21 cellular contexts compared by ENCODE assay signal in the genomic region with DNA sequence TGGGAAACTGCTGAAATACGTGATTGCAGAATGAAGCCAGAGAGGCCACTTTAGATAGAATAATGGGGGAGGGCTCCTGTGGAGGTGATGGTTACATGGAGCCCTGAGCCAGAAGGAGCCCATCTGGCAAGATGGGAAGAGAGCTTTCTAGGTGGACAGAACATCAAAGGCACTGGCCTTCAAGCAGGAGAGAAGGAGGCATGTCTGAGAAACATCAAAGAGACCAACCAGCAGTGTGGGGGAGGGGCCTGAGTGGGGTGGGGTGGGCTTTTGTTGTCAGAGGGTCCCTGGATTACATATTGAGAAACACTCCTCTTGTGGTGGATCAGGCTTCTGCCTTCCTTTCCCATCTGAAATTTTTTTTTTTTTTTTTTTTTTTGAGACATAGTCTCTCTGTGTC. TPM values are rescaled to one million over a fixed set of nuclear protein-coding genes. Genes with fewer than 3 reads are reported as not detected.
DNase-seq lines count a peak whose midpoint lies in the region; ATAC-seq and TF ChIP-seq lines count a peak whose summit lies in the region.
"Had no signal": no experiment of that assay in that cellular context is flagged by ENCODE, and none has a peak within 500 bp of the region (broad histone marks: within the 10 kb centered on the region; RNA-seq: fewer than 3 reads in every experiment).

No MANE protein-coding gene starts in this region.

- no peak for TF ChIP-seq EP300 in gastroesophageal sphincter (IDR thresholded peaks at IDR 0.05)

- no peak for DNase-seq in activated naive CD8-positive, alpha-beta T cell treated with anti-CD3 and anti-CD28 coated beads, Interleukin-2, amount 50 U/mL, for 24 hours
- DNase-seq in neural crest cell (ENCODE audit: low read depth, low spot score) (no peak), type B pancreatic cell (ENCODE audit: extremely low spot score, unreplicated experiment) (no peak), occipital lobe (lab: John Stamatoyannopoulos, UW) (no peak)
- DNase-seq in stimulated activated CD4-positive, alpha-beta T cell treated with anti-CD3 and anti-CD28 coated beads, Interleukin-2, amount 100 ng/mL, for 24 hours: no peak
- DNase-seq: 8988T; C1 segment of cervical spinal cord; CD4-positive, CD25-positive, alpha-beta regulatory T cell; CD8-positive, alpha-beta memory T cell; COR-L47; DMS153; DMS79; GDM1; HCEC 1CT; HFFc6; IMR-90 had no signal

- H3K36me3 ChIP-seq in gastroesophageal sphincter: no peaks in the 10 kb centered on the region

- no peak overlapping the region for H3K27ac ChIP-seq in gastroesophageal sphincter

- WGBS in gastroesophageal sphincter (ENCODE audit: low coverage in 1 of 2), 2 donors: 44 to 80% methylated on average over 1 of the region's 1 CpG

- peaks cover 49% of the 10 kb centered on the region for H3K27me3 Mint-ChIP-seq in activated naive CD8-positive, alpha-beta T cell
- H3K27me3 Mint-ChIP-seq in activated naive CD8-positive, alpha-beta T cell treated with anti-CD3 and anti-CD28 coated beads, Interleukin-2, amount 50 U/mL, for 24 hours: peaks cover 81% of the 10 kb centered on the region
- H3K27me3 Mint-ChIP-seq in brain (peaks cover 57% of the 10 kb centered on the region), neural crest cell (ENCODE audit: low read depth) (peaks cover 88% of the 10 kb centered on the region), type B pancreatic cell (peaks cover 43% of the 10 kb centered on the region)

- TF ChIP-seq POLR2A in gastroesophageal sphincter (IDR thresholded peaks at IDR 0.05): no peak

- TF ChIP-seq CTCF in brain (conservative IDR thresholded peaks at IDR 0.05) (no peak), neural crest cell (conservative IDR thresholded peaks at IDR 0.05) (no peak), type B pancreatic cell (conservative IDR thresholded peaks at IDR 0.05) (no peak), gastroesophageal sphincter (IDR thresholded peaks at IDR 0.05) (no peak)

- H3K27me3 ChIP-seq in gastroesophageal sphincter: peaks cover 92% of the 10 kb centered on the region

- no peak overlapping the region for H3K4me3 ChIP-seq in gastroesophageal sphincter
- H3K4me3 ChIP-seq: GM12878, K562 had no signal

- H3K4me3 Mint-ChIP-seq in activated naive CD8-positive, alpha-beta T cell: peak overlapping the region; percentile 2
- H3K4me3 Mint-ChIP-seq in activated naive CD8-positive, alpha-beta T cell treated with anti-CD3 and anti-CD28 coated beads, Interleukin-2, amount 50 U/mL, for 24 hours: no peak overlapping the region
- H3K4me3 Mint-ChIP-seq in brain (peak overlapping the region in 3 of 5 experiments; percentile 69 to 84 (median 82)), neural crest cell (peak overlapping the region; percentile 78), type B pancreatic cell (peak overlapping the region; percentile 86)

- no peak for ATAC-seq in activated naive CD8-positive, alpha-beta T cell treated with anti-CD3 and anti-CD28 coated beads, Interleukin-2, amount 50 U/mL, for 24 hours
- no peak for ATAC-seq in gastroesophageal sphincter
- ATAC-seq: GM12878, K562 had no signal

- H3K9me3 Mint-ChIP-seq in activated naive CD8-positive, alpha-beta T cell (ENCODE audit: low read depth): no peaks in the 10 kb centered on the region
- H3K9me3 Mint-ChIP-seq in activated naive CD8-positive, alpha-beta T cell treated with anti-CD3 and anti-CD28 coated beads, Interleukin-2, amount 50 U/mL, for 24 hours: no peaks in the 10 kb centered on the region
- H3K9me3 Mint-ChIP-seq in brain: peaks cover 0 to 2% (median 0%) of the 10 kb centered on the region in 5 experiments
- no peaks in the 10 kb centered on the region for H3K9me3 Mint-ChIP-seq in neural crest cell
- H3K9me3 Mint-ChIP-seq in type B pancreatic cell: no peaks in the 10 kb centered on the region
- H3K9me3 Mint-ChIP-seq: HFFc6 had no signal

- H3K4me1 Mint-ChIP-seq in activated naive CD8-positive, alpha-beta T cell (ENCODE audit: low read depth): peaks cover 11% of the 10 kb centered on the region
- peaks cover 8% of the 10 kb centered on the region for H3K4me1 Mint-ChIP-seq in activated naive CD8-positive, alpha-beta T cell treated with anti-CD3 and anti-CD28 coated beads, Interleukin-2, amount 50 U/mL, for 24 hours
- H3K4me1 Mint-ChIP-seq in brain: peaks cover 56% of the 10 kb centered on the region
- H3K4me1 Mint-ChIP-seq in neural crest cell: peaks cover 12% of the 10 kb centered on the region
- peaks cover 20% of the 10 kb centered on the region for H3K4me1 Mint-ChIP-seq in type B pancreatic cell (ENCODE audit: unreplicated experiment)

- no peaks in the 10 kb centered on the region for H3K36me3 Mint-ChIP-seq in activated naive CD8-positive, alpha-beta T cell
- no peaks in the 10 kb centered on the region for H3K36me3 Mint-ChIP-seq in activated naive CD8-positive, alpha-beta T cell treated with anti-CD3 and anti-CD28 coated beads, Interleukin-2, amount 50 U/mL, for 24 hours (ENCODE audit: low read depth)
- H3K36me3 Mint-ChIP-seq in brain: no peaks in the 10 kb centered on the region
- H3K36me3 Mint-ChIP-seq in neural crest cell (ENCODE audit: low read depth): no peaks in the 10 kb centered on the region
- H3K36me3 Mint-ChIP-seq in type B pancreatic cell: peaks cover 13% of the 10 kb centered on the region
- H3K36me3 Mint-ChIP-seq: CD4-positive, CD25-positive, alpha-beta regulatory T cell; CD8-positive, alpha-beta memory T cell had no signal

- H3K9me3 ChIP-seq in gastroesophageal sphincter: no peaks in the 10 kb centered on the region

- no peak overlapping the region for H3K27ac Mint-ChIP-seq in activated naive CD8-positive, alpha-beta T cell
- no peak overlapping the region for H3K27ac Mint-ChIP-seq in activated naive CD8-positive, alpha-beta T cell treated with anti-CD3 and anti-CD28 coated beads, Interleukin-2, amount 50 U/mL, for 24 hours
- H3K27ac Mint-ChIP-seq in brain (peak overlapping the region in 4 of 5 experiments; percentile 25 to 70 (median 38)), neural crest cell (ENCODE audit: unreplicated experiment) (no peak overlapping the region), type B pancreatic cell (no peak overlapping the region)
- H3K27ac Mint-ChIP-seq: CD4-positive, CD25-positive, alpha-beta regulatory T cell; CD8-positive, alpha-beta memory T cell; HFFc6 had no signal

- H3K4me1 ChIP-seq in gastroesophageal sphincter: peaks cover 0 to 19% (median 11%) of the 10 kb centered on the region in 3 donors

RNA-seq across cellular contexts. Expression of a gene that starts 1.9 kb away (rescaled TPM):
- 2.1 TPM for polyA plus RNA-seq in brain (ENCODE audit: insufficient read depth, low read depth, low replicate concordance)
- total RNA-seq in neural crest cell: 4.5 and 5.8 TPM in 2 replicates
- 78.8 and 238 TPM in 2 replicates for total RNA-seq in type B pancreatic cell (ENCODE audit: low replicate concordance)
- under 1 TPM in 3 of 4 donors, not detected in 1; 0.35 to 0.46 (median 0.40) TPM for total RNA-seq in gastroesophageal sphincter
- total RNA-seq in occipital lobe: 41.3 TPM
- total RNA-seq: CD4-positive, CD25-positive, alpha-beta regulatory T cell; GM12878 had no signal
- polyA plus RNA-seq: CD8-positive, alpha-beta memory T cell; GM12878 had no signal

Comparison
In these comparisons a context has a peak if more than half of its experiments do, and no peak if none do; other contexts are left out.
1. H3K27ac Mint-ChIP-seq: peak in brain (4 of 5); none in activated naive CD8-positive, alpha-beta T cell (single experiment), activated naive CD8-positive, alpha-beta T cell treated with anti-CD3 and anti-CD28 coated beads, Interleukin-2, amount 50 U/mL, for 24 hours (single experiment), neural crest cell (single experiment) and type B pancreatic cell (single experiment).